Comparison of ENCODE assay signal across 8 cellular contexts in genomic region chr1:156892190-156893047, GRCh38. TPM values are rescaled to one million over a fixed set of nuclear protein-coding genes. Genes with fewer than 3 reads are reported as not detected.
DNase-seq lines count a peak whose midpoint lies in the region; ATAC-seq and TF ChIP-seq lines count a peak whose summit lies in the region.

No MANE protein-coding gene starts in this region.

- no peaks in the 10 kb centered on the region for H3K36me3 Mint-ChIP-seq in activated naive CD8-positive, alpha-beta T cell treated with anti-CD3 and anti-CD28 coated beads, Interleukin-2, amount 10 ng/mL, durations not matched to agents 7 days and 5 days

- TF ChIP-seq CTCF in cardiac muscle cell (IDR thresholded peaks at IDR 0.05; ENCODE audit: low read depth, low read length) (peak; percentile 89), psoas muscle (IDR thresholded peaks at IDR 0.05) (peak; percentile 79), upper lobe of right lung (IDR thresholded peaks at IDR 0.05) (peak; percentile 85)

- ATAC-seq in GM21447 (IDR thresholded peaks at IDR 0.05; ENCODE audit: unreplicated experiment) (peak; percentile 79), psoas muscle (peak; percentile 81 to 92 (median 86)), upper lobe of right lung (peak; percentile 92)
- ATAC-seq in activated naive CD8-positive, alpha-beta T cell treated with anti-CD3 and anti-CD28 coated beads, Interleukin-2, amount 10 ng/mL, durations not matched to agents 7 days and 5 days (ENCODE audit: low read depth): peak; percentile 97

- H3K36me3 ChIP-seq in cardiac muscle cell (no peaks in the 10 kb centered on the region), psoas muscle (ENCODE audit: insufficient read depth in 1 of 2, low read depth in 1 of 2) (no peaks in the 10 kb centered on the region), upper lobe of right lung (no peaks in the 10 kb centered on the region)

- POLR2A ChIA-PET in activated naive CD8-positive, alpha-beta T cell treated with anti-CD3 and anti-CD28 coated beads, Interleukin-2, amount 10 ng/mL, durations not matched to agents 7 days and 5 days (lab: Charles Lee): interaction anchor here (0.5 to 4.5 kb wide), 4 partner anchors 29 to 164 kb away, joined by 3 to 20 read pairs (median 4); partner anchors contain the start of genes ISG20L2, METTL25B and NTRK1

- H3K27ac ChIP-seq in cardiac muscle cell: no peak overlapping the region
- peak overlapping the region; percentile 76 for H3K27ac ChIP-seq in psoas muscle
- H3K27ac ChIP-seq in upper lobe of right lung: no peak overlapping the region

- intact Hi-C loops in psoas muscle (cut with DNase I) (no loop called here), upper lobe of right lung (cut with DNase I) (no loop called here)

- H3K27me3 ChIP-seq in cardiac muscle cell (peaks cover 33% of the 10 kb centered on the region), psoas muscle (ENCODE audit: insufficient read depth in 3 of 3, low read length in 2 of 3) (peaks cover 0 to 29% (median 3%) of the 10 kb centered on the region in 3 donors), upper lobe of right lung (peaks cover 14% of the 10 kb centered on the region)

- peak; percentile 87 for DNase-seq in Ammon's horn (ENCODE audit: low spot score)
- peak; percentile 90 for DNase-seq in NCI-H1048 (lab: John Stamatoyannopoulos, UW)
- peak; percentile 76 for DNase-seq in SW480 (ENCODE audit: low spot score)
- DNase-seq in activated naive CD8-positive, alpha-beta T cell treated with anti-CD3 and anti-CD28 coated beads, Interleukin-2, amount 10 ng/mL, durations not matched to agents 7 days and 5 days: peak; percentile 93
- DNase-seq in cardiac muscle cell (ENCODE audit: low read depth in 1 of 2, low spot score in 1 of 2): peak; percentile 94 to 96
- peak; percentile 93 to 94 for DNase-seq in psoas muscle
- DNase-seq in upper lobe of right lung: peak; percentile 95

- H3K4me1 ChIP-seq in cardiac muscle cell (ENCODE audit: low read depth) (no peaks in the 10 kb centered on the region), psoas muscle (no peaks in the 10 kb centered on the region), upper lobe of right lung (peaks cover 30% of the 10 kb centered on the region)

- H3K9me3 Mint-ChIP-seq in activated naive CD8-positive, alpha-beta T cell treated with anti-CD3 and anti-CD28 coated beads, Interleukin-2, amount 10 ng/mL, durations not matched to agents 7 days and 5 days: no peaks in the 10 kb centered on the region

- no peak overlapping the region for H3K4me3 ChIP-seq in cardiac muscle cell
- peak overlapping the region; percentile 68 for H3K4me3 ChIP-seq in psoas muscle
- H3K4me3 ChIP-seq in upper lobe of right lung: peak overlapping the region; percentile 63

- WGBS in psoas muscle, 3 donors: 4 to 10% (median 8%) methylated on average over 45 to 48 of the region's 48 CpGs

- no peaks in the 10 kb centered on the region for H3K9me3 ChIP-seq in cardiac muscle cell (ENCODE audit: low read depth)
- H3K9me3 ChIP-seq in psoas muscle: no peaks in the 10 kb centered on the region
- no peaks in the 10 kb centered on the region for H3K9me3 ChIP-seq in upper lobe of right lung

- H3K4me3 Mint-ChIP-seq in activated naive CD8-positive, alpha-beta T cell treated with anti-CD3 and anti-CD28 coated beads, Interleukin-2, amount 10 ng/mL, durations not matched to agents 7 days and 5 days: peak overlapping the region; percentile 76

- peaks cover 15% of the 10 kb centered on the region for H3K4me1 Mint-ChIP-seq in activated naive CD8-positive, alpha-beta T cell treated with anti-CD3 and anti-CD28 coated beads, Interleukin-2, amount 10 ng/mL, durations not matched to agents 7 days and 5 days

- peaks cover 49% of the 10 kb centered on the region for H3K27me3 Mint-ChIP-seq in activated naive CD8-positive, alpha-beta T cell treated with anti-CD3 and anti-CD28 coated beads, Interleukin-2, amount 10 ng/mL, durations not matched to agents 7 days and 5 days

- H3K27ac Mint-ChIP-seq in activated naive CD8-positive, alpha-beta T cell treated with anti-CD3 and anti-CD28 coated beads, Interleukin-2, amount 10 ng/mL, durations not matched to agents 7 days and 5 days: no peak overlapping the region

RNA-seq across cellular contexts. Expression of gene PEAR1, which starts 1.1 kb away (rescaled TPM):
- under 1 TPM; 0.28 TPM for total RNA-seq in activated naive CD8-positive, alpha-beta T cell treated with anti-CD3 and anti-CD28 coated beads, Interleukin-2, amount 10 ng/mL, durations not matched to agents 7 days and 5 days
- total RNA-seq in cardiac muscle cell (0.14 and 0.57 TPM in 2 replicates), psoas muscle (1 to 10 TPM; 3.8 to 7.3 (median 4.1) TPM), upper lobe of right lung (17.9 TPM)
- polyA plus RNA-seq in cardiac muscle cell (0.59 and 1.1 TPM in 2 replicates), psoas muscle (1 to 10 TPM; 2.1 to 4.6 (median 2.6) TPM)

RNA-seq across cellular contexts. Expression of gene LRRC71, which starts 28.0 kb away (rescaled TPM):
- total RNA-seq in activated naive CD8-positive, alpha-beta T cell treated with anti-CD3 and anti-CD28 coated beads, Interleukin-2, amount 10 ng/mL, durations not matched to agents 7 days and 5 days: not detected
- total RNA-seq in cardiac muscle cell (0.11 and 0.45 TPM in 2 replicates), psoas muscle (not detected), upper lobe of right lung (0.26 TPM)
- polyA plus RNA-seq in cardiac muscle cell (0.24 and 0.69 TPM in 2 replicates), psoas muscle (under 1 TPM in 2 of 3 donors, not detected in 1; 0.03 TPM)

RNA-seq across cellular contexts. Expression of gene NTRK1, which starts 31.8 kb away (rescaled TPM):
- 10 to 100 TPM; 13.7 to 13.9 TPM for total RNA-seq in activated naive CD8-positive, alpha-beta T cell treated with anti-CD3 and anti-CD28 coated beads, Interleukin-2, amount 10 ng/mL, durations not matched to agents 7 days and 5 days
- 3.6 and 3.8 TPM in 2 replicates for total RNA-seq in cardiac muscle cell
- 2.4 and 3.9 TPM in 2 replicates for polyA plus RNA-seq in cardiac muscle cell
- under 1 TPM; 0.16 to 0.92 (median 0.44) TPM for total RNA-seq in psoas muscle
- under 1 TPM; 0.07 to 0.65 (median 0.58) TPM for polyA plus RNA-seq in psoas muscle
- 1.2 TPM for total RNA-seq in upper lobe of right lung

RNA-seq across cellular contexts. Expression of gene INSRR, which starts 33.5 kb away (rescaled TPM):
- total RNA-seq in activated naive CD8-positive, alpha-beta T cell treated with anti-CD3 and anti-CD28 coated beads, Interleukin-2, amount 10 ng/mL, durations not matched to agents 7 days and 5 days: under 1 TPM; 0.47 to 0.48 TPM
- total RNA-seq in cardiac muscle cell (0.18 and 0.21 TPM in 2 replicates), psoas muscle (under 1 TPM in 1 of 4 donors, not detected in 3; 0.07 TPM), upper lobe of right lung (not detected)
- polyA plus RNA-seq in cardiac muscle cell (0.11 and 0.30 TPM in 2 replicates), psoas muscle (under 1 TPM in 1 of 3 donors, not detected in 2; under 0.01 TPM)
